Comparison of ENCODE assay signal across 10 cellular contexts in genomic region chr3:123324880-123325765, GRCh38.
"Had no signal": no experiment of that assay in that cellular context is flagged by ENCODE, and none has a peak within 500 bp of the region (broad histone marks: within the 10 kb centered on the region; RNA-seq: fewer than 3 reads in every experiment).

No MANE protein-coding gene starts in this region.

- H3K4me1 Mint-ChIP-seq: activated naive CD4-positive, alpha-beta T cell treated with anti-CD3 and anti-CD28 coated beads, Interleukin-2, amount 10 ng/mL, durations not matched to agents 7 days and 5 days had no signal

- H3K9me3 Mint-ChIP-seq: activated naive CD4-positive, alpha-beta T cell treated with anti-CD3 and anti-CD28 coated beads, Interleukin-2, amount 10 ng/mL, durations not matched to agents 7 days and 5 days; activated T-helper 2 cell treated with anti-CD3 and anti-CD28 coated beads, Interferon-gamma antibody, Interleukin-2, Interleukin-4, amounts not matched to agents 10 μg/mL and 5 μg/mL and 100 μg/mL, durations not matched to agents 14 hours and 24 hours and 36 hours; endodermal cell; nephron had no signal

- H3K4me3 Mint-ChIP-seq: activated naive CD4-positive, alpha-beta T cell treated with anti-CD3 and anti-CD28 coated beads, Interleukin-2, amount 10 ng/mL, durations not matched to agents 7 days and 5 days; endodermal cell; nephron had no signal

- H3K27ac ChIP-seq: psoas muscle, tibial nerve had no signal

- H3K4me1 ChIP-seq: psoas muscle had no signal

- ATAC-seq: psoas muscle had no signal

- H3K27ac Mint-ChIP-seq: activated T-helper 2 cell treated with anti-CD3 and anti-CD28 coated beads, Interferon-gamma antibody, Interleukin-2, Interleukin-4, amounts not matched to agents 10 μg/mL and 5 μg/mL and 100 μg/mL, durations not matched to agents 14 hours and 24 hours and 36 hours; endodermal cell; nephron had no signal

- H3K9me3 ChIP-seq: psoas muscle, stomach, tibial nerve had no signal

- H3K36me3 Mint-ChIP-seq: activated naive CD4-positive, alpha-beta T cell treated with anti-CD3 and anti-CD28 coated beads, Interleukin-2, amount 10 ng/mL, durations not matched to agents 7 days and 5 days had no signal

- DNase-seq: activated naive CD4-positive, alpha-beta T cell treated with anti-CD3 and anti-CD28 coated beads, Interleukin-2, amount 10 ng/mL, durations not matched to agents 7 days and 5 days; central memory CD4-positive, alpha-beta T cell; dermis blood vessel endothelial cell; endodermal cell; erythroblast; psoas muscle; stomach had no signal

- H3K4me3 ChIP-seq: psoas muscle, stomach, tibial nerve had no signal
